Comparison of ENCODE assay signal across 9 cellular contexts in the genomic region with DNA sequence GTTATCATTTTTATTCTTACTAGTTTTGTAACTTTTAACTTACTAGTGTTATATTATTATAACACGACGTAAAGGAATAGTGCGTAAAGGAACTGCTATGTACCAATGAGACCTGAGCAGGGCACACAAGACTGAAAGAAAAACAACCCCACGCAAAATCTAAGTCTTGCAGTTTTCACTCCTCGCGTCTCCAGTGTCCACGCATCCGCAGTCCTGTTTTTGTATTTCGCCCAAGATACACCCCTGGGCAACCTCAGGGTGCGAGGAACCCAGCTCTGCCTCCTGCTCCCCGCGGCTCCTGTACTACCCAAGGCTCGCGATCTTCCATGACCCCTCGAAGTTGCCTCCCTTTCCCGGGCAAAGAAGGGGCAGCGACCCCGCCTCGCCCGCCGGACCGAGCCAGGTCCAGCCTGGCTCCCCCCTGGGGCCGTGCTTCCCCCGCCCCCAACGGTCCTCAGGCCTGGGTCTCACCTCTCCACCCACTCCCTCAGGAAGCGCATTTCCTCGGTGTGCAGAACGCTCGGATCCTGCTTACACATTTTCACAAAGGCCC. TPM values are rescaled to one million over a fixed set of nuclear protein-coding genes. Genes with fewer than 3 reads are reported as not detected.
DNase-seq lines count a peak whose midpoint lies in the region; ATAC-seq lines count a peak whose summit lies in the region.
"Had no signal": no experiment of that assay in that cellular context is flagged by ENCODE, and none has a peak within 500 bp of the region (broad histone marks: within the 10 kb centered on the region; RNA-seq: fewer than 3 reads in every experiment).

No MANE protein-coding gene starts in this region.

- H3K4me3 ChIP-seq in Karpas-422 (ENCODE audit: low read length): peak overlapping the region; percentile 91

- peaks cover 19% of the 10 kb centered on the region; the same call in 1 of the 2 replicates for H3K36me3 ChIP-seq in Karpas-422 (ENCODE audit: insufficient read depth, low read length)

- POLR2A ChIA-PET in naive thymus-derived CD8-positive, alpha-beta T cell (lab: Charles Lee): interaction anchor here (0.5 to 3.9 kb wide), 13 partner anchors 16 to 1049 kb away, joined by 3 to 22 read pairs (median 4); a partner anchor contains a TSS

- H3K9me3 ChIP-seq in Karpas-422 (ENCODE audit: low read length): no peaks in the 10 kb centered on the region

- no peaks in the 10 kb centered on the region for H3K27me3 ChIP-seq in Karpas-422 (ENCODE audit: low read length)

- 0 out of 2 replicates have a peak overlapping the region, but pooled peaks have one; percentile 37 for H2AFZ ChIP-seq in Karpas-422 (ENCODE audit: low read length)

- DNase-seq in SIG-M5 treated with dmso at 0.1 percent for 504 hours (lab: John Stamatoyannopoulos, UW; ENCODE audit: unreplicated experiment) (peak; percentile 32), SIG-M5 (lab: John Stamatoyannopoulos, UW) (no peak), Karpas-422 (peak; percentile 68), fibroblast of peridontal ligament (ENCODE audit: extremely low read depth) (peak; percentile 23), NCI-H2107 treated with DMSO at 0.1 percent for 48 hours (lab: John Stamatoyannopoulos, UW; ENCODE audit: unreplicated experiment) (no peak)
- no peak for DNase-seq in activated CD4-positive, alpha-beta T cell treated with anti-CD3 and anti-CD28 coated beads, Interleukin-2, amount 10 ng/mL, durations not matched to agents 24 days and 14 days
- DNase-seq in naive thymus-derived CD8-positive, alpha-beta T cell: peak in 6 of 10 donors; percentile 4 to 64 (median 32)

- H3K9ac ChIP-seq in Karpas-422 (ENCODE audit: low read length): peak overlapping the region; percentile 90

- H3K27ac ChIP-seq in Karpas-422 (ENCODE audit: low read length): peak overlapping the region; percentile 88

- no peaks in the 10 kb centered on the region for H3K9me3 Mint-ChIP-seq in activated CD4-positive, alpha-beta T cell treated with anti-CD3 and anti-CD28 coated beads, Interleukin-2, amount 10 ng/mL, durations not matched to agents 24 days and 14 days
- no peaks in the 10 kb centered on the region for H3K9me3 Mint-ChIP-seq in naive thymus-derived CD8-positive, alpha-beta T cell

- H3K79me2 ChIP-seq in Karpas-422 (ENCODE audit: low read length): peaks cover 95% of the 10 kb centered on the region

- H3K36me3 Mint-ChIP-seq in activated CD4-positive, alpha-beta T cell treated with anti-CD3 and anti-CD28 coated beads, Interleukin-2, amount 10 ng/mL, durations not matched to agents 24 days and 14 days (ENCODE audit: low read depth): peaks cover 22% of the 10 kb centered on the region
- peaks cover 0 to 30% (median 4%) of the 10 kb centered on the region in 3 donors for H3K36me3 Mint-ChIP-seq in naive thymus-derived CD8-positive, alpha-beta T cell

- H3K4me1 ChIP-seq in Karpas-422 (ENCODE audit: low read length): peaks cover 49% of the 10 kb centered on the region

- H3K27me3 Mint-ChIP-seq in activated CD4-positive, alpha-beta T cell treated with anti-CD3 and anti-CD28 coated beads, Interleukin-2, amount 10 ng/mL, durations not matched to agents 24 days and 14 days: peaks cover 2% of the 10 kb centered on the region
- no peaks in the 10 kb centered on the region for H3K27me3 Mint-ChIP-seq in naive thymus-derived CD8-positive, alpha-beta T cell

- peak overlapping the region; percentile 95 for H3K4me2 ChIP-seq in Karpas-422 (ENCODE audit: low read depth, low read length, poor library complexity, severe bottlenecking)

- H3K27ac Mint-ChIP-seq in activated CD4-positive, alpha-beta T cell treated with anti-CD3 and anti-CD28 coated beads, Interleukin-2, amount 10 ng/mL, durations not matched to agents 24 days and 14 days: peak overlapping the region; percentile 100
- H3K27ac Mint-ChIP-seq in naive thymus-derived CD8-positive, alpha-beta T cell: peak overlapping the region; percentile 98 to 100 (median 100)

- H3K9me2 ChIP-seq in Karpas-422 (replicated peaks; ENCODE audit: insufficient read depth, low read length): no peaks in the 10 kb centered on the region

- ATAC-seq in GM21723 (IDR thresholded peaks at IDR 0.05; ENCODE audit: unreplicated experiment): peak; percentile 32
- ATAC-seq in naive thymus-derived CD8-positive, alpha-beta T cell: peak; percentile 15 to 20

- peak overlapping the region; percentile 96 for H3K4me3 Mint-ChIP-seq in activated CD4-positive, alpha-beta T cell treated with anti-CD3 and anti-CD28 coated beads, Interleukin-2, amount 10 ng/mL, durations not matched to agents 24 days and 14 days
- H3K4me3 Mint-ChIP-seq in naive thymus-derived CD8-positive, alpha-beta T cell: peak overlapping the region; percentile 97 to 100 (median 99)

- 0 out of 2 replicates have a peak, but pooled peaks cover 3% of the 10 kb centered on the region for H4K20me1 ChIP-seq in Karpas-422 (ENCODE audit: insufficient read depth, low read depth, low read length)

- intact Hi-C loops in activated CD4-positive, alpha-beta T cell treated with anti-CD3 and anti-CD28 coated beads, Interleukin-2, amount 10 ng/mL, durations not matched to agents 24 days and 14 days (cut with micrococcal nuclease): loop anchor here (1.0 to 2.0 kb wide), 7 partner anchors 37 to 431 kb away; a partner anchor contains a TSS

- peaks cover 46% of the 10 kb centered on the region for H3K4me1 Mint-ChIP-seq in activated CD4-positive, alpha-beta T cell treated with anti-CD3 and anti-CD28 coated beads, Interleukin-2, amount 10 ng/mL, durations not matched to agents 24 days and 14 days
- H3K4me1 Mint-ChIP-seq in naive thymus-derived CD8-positive, alpha-beta T cell: peaks cover 12 to 73% (median 64%) of the 10 kb centered on the region in 4 donors

RNA-seq across cellular contexts. Expression of a gene that starts 0.4 kb away (rescaled TPM):
- total RNA-seq in Karpas-422 (2014; rRNA removed; shearing (Covaris generic); ENCODE audit: low replicate concordance): 130 and 229 TPM in 2 replicates
- 210 and 215 TPM in 2 replicates for total RNA-seq in activated CD4-positive, alpha-beta T cell treated with anti-CD3 and anti-CD28 coated beads, Interleukin-2, amount 10 ng/mL, durations not matched to agents 24 days and 14 days
- total RNA-seq in naive thymus-derived CD8-positive, alpha-beta T cell: 100 to 1,000 TPM; 221 to 224 TPM
- polyA plus RNA-seq in naive thymus-derived CD8-positive, alpha-beta T cell: 100 to 1,000 TPM; 244 to 283 (median 260) TPM

RNA-seq across cellular contexts. Expression of a gene that starts 0.9 kb away (rescaled TPM):
- total RNA-seq in Karpas-422 (2014; rRNA removed; shearing (Covaris generic); ENCODE audit: low replicate concordance): 11.7 and 17.5 TPM in 2 replicates
- 17.6 and 17.7 TPM in 2 replicates for total RNA-seq in activated CD4-positive, alpha-beta T cell treated with anti-CD3 and anti-CD28 coated beads, Interleukin-2, amount 10 ng/mL, durations not matched to agents 24 days and 14 days
- 10 to 100 TPM; 18.8 to 19.4 TPM for total RNA-seq in naive thymus-derived CD8-positive, alpha-beta T cell
- polyA plus RNA-seq in naive thymus-derived CD8-positive, alpha-beta T cell: 10 to 100 TPM in 1 of 3 donors, 1 to 10 TPM in 2; 5.9 to 11.5 (median 7.1) TPM

RNA-seq across cellular contexts. Expression of a gene that starts 5.9 kb away (rescaled TPM):
- not detected in 2 replicates for total RNA-seq in Karpas-422 (2014; rRNA removed; shearing (Covaris generic); ENCODE audit: low replicate concordance)
- not detected in 2 replicates for total RNA-seq in activated CD4-positive, alpha-beta T cell treated with anti-CD3 and anti-CD28 coated beads, Interleukin-2, amount 10 ng/mL, durations not matched to agents 24 days and 14 days
- total RNA-seq in naive thymus-derived CD8-positive, alpha-beta T cell: not detected
- polyA plus RNA-seq in naive thymus-derived CD8-positive, alpha-beta T cell: under 1 TPM; 0.16 to 0.37 (median 0.32) TPM
- total RNA-seq: renal cortical epithelial cell had no signal

RNA-seq across cellular contexts. Expression of a gene that starts 36.9 kb away (rescaled TPM):
- total RNA-seq in Karpas-422 (2014; rRNA removed; shearing (Covaris generic); ENCODE audit: low replicate concordance): 17.0 and 41.8 TPM in 2 replicates
- total RNA-seq in activated CD4-positive, alpha-beta T cell treated with anti-CD3 and anti-CD28 coated beads, Interleukin-2, amount 10 ng/mL, durations not matched to agents 24 days and 14 days: 32.8 and 37.7 TPM in 2 replicates
- total RNA-seq in naive thymus-derived CD8-positive, alpha-beta T cell: 10 to 100 TPM; 13.6 to 16.3 TPM
- 10 to 100 TPM; 17.3 to 19.0 (median 17.5) TPM for polyA plus RNA-seq in naive thymus-derived CD8-positive, alpha-beta T cell

Comparison
In these comparisons a context has a peak if more than half of its experiments do, and no peak if none do; other contexts are left out.
1. DNase-seq: peak in SIG-M5 treated with dmso at 0.1 percent for 504 hours (single experiment), Karpas-422 (single experiment), fibroblast of peridontal ligament (single experiment) and naive thymus-derived CD8-positive, alpha-beta T cell (6 of 10); none in SIG-M5 (single experiment), activated CD4-positive, alpha-beta T cell treated with anti-CD3 and anti-CD28 coated beads, Interleukin-2, amount 10 ng/mL, durations not matched to agents 24 days and 14 days (single experiment) and NCI-H2107 treated with DMSO at 0.1 percent for 48 hours (single experiment).